Comparison of ENCODE assay signal across 17 cellular contexts in the genomic region with DNA sequence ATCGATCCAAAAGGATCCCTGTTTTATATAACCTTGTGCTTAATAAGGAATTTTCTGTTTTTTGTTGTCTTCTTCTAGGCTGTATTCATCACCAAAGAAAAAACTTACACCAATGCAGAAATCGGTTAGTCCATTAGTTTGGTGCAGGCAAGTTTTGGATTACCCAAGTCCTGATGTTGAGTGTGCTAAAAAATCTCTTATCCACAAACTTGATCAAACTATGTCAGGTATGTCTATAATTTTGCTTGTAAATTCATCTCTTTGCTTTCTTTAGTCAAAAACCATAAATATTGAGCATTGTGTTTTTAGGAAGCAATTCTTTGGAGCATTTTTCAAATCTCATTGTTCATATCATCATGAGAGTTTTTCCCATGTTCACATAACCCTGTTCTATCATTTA. TPM values are rescaled to one million over a fixed set of nuclear protein-coding genes. Genes with fewer than 3 reads are reported as not detected.
DNase-seq lines count a peak whose midpoint lies in the region; ATAC-seq, FAIRE-seq and TF ChIP-seq lines count a peak whose summit lies in the region.
"Had no signal": no experiment of that assay in that cellular context is flagged by ENCODE, and none has a peak within 500 bp of the region (broad histone marks: within the 10 kb centered on the region; RNA-seq: fewer than 3 reads in every experiment).

No MANE protein-coding gene starts in this region.

- H3K36me3 ChIP-seq in HUES48 (ENCODE audit: control insufficient read depth, insufficient read depth, low read length) (no peaks in the 10 kb centered on the region), small intestine (ENCODE audit: control insufficient read depth in 2 of 2, insufficient read depth in 2 of 2, low read length in 2 of 2) (no peaks in the 10 kb centered on the region), Caco-2 (ENCODE audit: control insufficient read depth, insufficient read depth, low read length) (no peaks in the 10 kb centered on the region), Peyer's patch (no peaks in the 10 kb centered on the region), esophagus squamous epithelium (no peaks in the 10 kb centered on the region)
- H3K36me3 ChIP-seq: MG63 had no signal

- no peaks in the 10 kb centered on the region for H3K27me3 Mint-ChIP-seq in effector memory CD8-positive, alpha-beta T cell
- no peaks in the 10 kb centered on the region for H3K27me3 Mint-ChIP-seq in Caco-2 (ENCODE audit: insufficient read depth, unreplicated experiment)

- ATAC-seq in effector memory CD8-positive, alpha-beta T cell (replicated peaks) = no peak
- ATAC-seq: Panc1, SK-N-SH treated with all-trans-retinoic acid at 6 μM for 48 hours had no signal

- no peak overlapping the region for H3K9ac ChIP-seq in HUES48 (ENCODE audit: low read depth, low read length)

- H3K4me3 ChIP-seq in HUES48 (ENCODE audit: low read depth, low read length) (no peak overlapping the region), small intestine (ENCODE audit: low read depth in 1 of 2, low read length in 2 of 2) (no peak overlapping the region), Caco-2 (ENCODE audit: low read depth, low read length) (no peak overlapping the region), Peyer's patch (no peak overlapping the region), esophagus squamous epithelium (no peak overlapping the region)
- H3K4me3 ChIP-seq: GM12878, MG63 had no signal

- H3K27ac ChIP-seq in HUES48 (ENCODE audit: low read depth, low read length) (peak overlapping the region; percentile 52), small intestine (ENCODE audit: low read depth in 1 of 2, low read length in 1 of 2) (no peak overlapping the region), Peyer's patch (no peak overlapping the region), esophagus squamous epithelium (no peak overlapping the region)
- H3K27ac ChIP-seq: HL-60 had no signal

- H3K27ac Mint-ChIP-seq in effector memory CD8-positive, alpha-beta T cell = peak overlapping the region; percentile 4 to 49
- H3K27ac Mint-ChIP-seq in Caco-2 (ENCODE audit: unreplicated experiment) = no peak overlapping the region

- peaks cover 8% of the 10 kb centered on the region for H3K36me3 Mint-ChIP-seq in effector memory CD8-positive, alpha-beta T cell (ENCODE audit: insufficient read depth)
- no peaks in the 10 kb centered on the region for H3K36me3 Mint-ChIP-seq in Caco-2 (ENCODE audit: insufficient read depth, unreplicated experiment)

- CTCF ChIA-PET in Caco-2 (lab: Charles Lee) = no interaction called here

- no peaks in the 10 kb centered on the region for H3K27me3 ChIP-seq in HUES48 (ENCODE audit: control insufficient read depth, insufficient read depth, low read length)
- H3K27me3 ChIP-seq in small intestine (ENCODE audit: control insufficient read depth in 2 of 2, insufficient read depth in 2 of 2, low read length in 2 of 2) = no peaks in the 10 kb centered on the region
- H3K27me3 ChIP-seq in Caco-2 (replicated peaks; ENCODE audit: control insufficient read depth, insufficient read depth, low read length) = no peaks in the 10 kb centered on the region
- no peaks in the 10 kb centered on the region for H3K27me3 ChIP-seq in Peyer's patch
- no peaks in the 10 kb centered on the region for H3K27me3 ChIP-seq in esophagus squamous epithelium
- H3K27me3 ChIP-seq: MG63 had no signal

- TF ChIP-seq POLR2A in Peyer's patch (IDR thresholded peaks at IDR 0.05) (no peak), esophagus squamous epithelium (IDR thresholded peaks at IDR 0.05) (no peak)

- DNase-seq in EH (ENCODE audit: low read depth) (peak; percentile 52), small intestine (no peak), Caco-2 (no peak), Peyer's patch (no peak), esophagus squamous epithelium (lab: John Stamatoyannopoulos, UW) (no peak)
- no peak for DNase-seq in effector memory CD8-positive, alpha-beta T cell
- DNase-seq: KG1, MG63, NCI-H1930, NCI-H2171 treated with DMSO at 0.1 percent for 48 hours, NCI-H510A, Right ventricle myocardium superior had no signal

- no TSS peak for BruUV-seq in Caco-2 (replicated peaks; lab: Mats Ljungman, UMichigan)

- no peaks in the 10 kb centered on the region for H3K9me3 Mint-ChIP-seq in effector memory CD8-positive, alpha-beta T cell
- no peaks in the 10 kb centered on the region for H3K9me3 Mint-ChIP-seq in Caco-2 (ENCODE audit: unreplicated experiment)

- 90 to 95% (median 92%) methylated on average over 2 of the region's 2 CpGs for WGBS in small intestine, 3 donors
- 78 to 84% methylated on average over 2 of the region's 2 CpGs for WGBS in esophagus squamous epithelium, 2 donors

- intact Hi-C loops in Caco-2 (cut with micrococcal nuclease; ENCODE audit: unreplicated experiment) = no loop called here
- intact Hi-C loops in esophagus squamous epithelium (cut with DNase I) = no loop called here

- H3K4me1 ChIP-seq in HUES48 (ENCODE audit: control insufficient read depth, insufficient read depth, low read length) (peaks cover 29% of the 10 kb centered on the region), small intestine (ENCODE audit: control insufficient read depth in 2 of 2, insufficient read depth in 1 of 2, low read depth in 1 of 2, low read length in 1 of 2) (peaks cover 0 to 5% of the 10 kb centered on the region in 2 donors), Caco-2 (peaks cover 6% of the 10 kb centered on the region; the same call in 1 of the 2 replicates), Peyer's patch (peaks cover 0 to 24% (median 0%) of the 10 kb centered on the region in 4 donors), esophagus squamous epithelium (peaks cover 0 to 54% (median 10%) of the 10 kb centered on the region in 3 donors)

- H3K4me3 Mint-ChIP-seq in effector memory CD8-positive, alpha-beta T cell = no peak overlapping the region
- H3K4me3 Mint-ChIP-seq in Caco-2 (ENCODE audit: unreplicated experiment) = no peak overlapping the region

- H3K4me1 Mint-ChIP-seq in effector memory CD8-positive, alpha-beta T cell (ENCODE audit: low read depth in 2 of 2) = peaks cover 29 to 41% of the 10 kb centered on the region in 2 donors
- peaks cover 23% of the 10 kb centered on the region for H3K4me1 Mint-ChIP-seq in Caco-2 (ENCODE audit: low read depth, unreplicated experiment)

- FAIRE-seq in small intestine (lab: Jason Lieb, UNC) = peak; percentile 19

- TF ChIP-seq CTCF in Caco-2 (IDR thresholded peaks at IDR 0.05; ENCODE audit: insufficient read depth in 1 of 2, low read depth in 1 of 2, low read length in 1 of 2, severe bottlenecking in 1 of 2, unreplicated experiment in 1 of 2) (no peak), Peyer's patch (IDR thresholded peaks at IDR 0.05) (no peak), esophagus squamous epithelium (IDR thresholded peaks at IDR 0.05) (no peak)

- no peaks in the 10 kb centered on the region for H3K9me3 ChIP-seq in HUES48 (ENCODE audit: control insufficient read depth, insufficient read depth, low read length)
- no peaks in the 10 kb centered on the region for H3K9me3 ChIP-seq in small intestine (ENCODE audit: control insufficient read depth, low read depth)
- H3K9me3 ChIP-seq in Caco-2 = no peaks in the 10 kb centered on the region
- no peaks in the 10 kb centered on the region for H3K9me3 ChIP-seq in Peyer's patch
- no peaks in the 10 kb centered on the region for H3K9me3 ChIP-seq in esophagus squamous epithelium
- H3K9me3 ChIP-seq: MG63 had no signal

- POLR2A ChIA-PET in Caco-2 (lab: Charles Lee) = no interaction called here

RNA-seq across cellular contexts. Expression of a gene that starts 28.4 kb away (rescaled TPM):
- 10 to 100 TPM; 21.1 to 22.1 (median 21.2) TPM for polyA plus RNA-seq in small intestine
- total RNA-seq in Caco-2 (2022) = 44.8 and 46.6 TPM in 2 replicates
- total RNA-seq in Peyer's patch = 10 to 100 TPM; 19.1 to 40.9 (median 22.4) TPM
- 10 to 100 TPM; 30.1 to 88.9 (median 75.4) TPM for total RNA-seq in esophagus squamous epithelium
